14 cellular contexts compared by ENCODE assay signal in genomic region chrX:72554448-72555140, GRCh38. TPM values are rescaled to one million over a fixed set of nuclear protein-coding genes. Genes with fewer than 3 reads are reported as not detected.
DNase-seq lines count a peak whose midpoint lies in the region; ATAC-seq, FAIRE-seq and TF ChIP-seq lines count a peak whose summit lies in the region.
"Had no signal": no experiment of that assay in that cellular context is flagged by ENCODE, and none has a peak within 500 bp of the region (broad histone marks: within the 10 kb centered on the region; RNA-seq: fewer than 3 reads in every experiment).

No MANE protein-coding gene starts in this region.

- peaks cover 5% of the 10 kb centered on the region for H3K36me3 Mint-ChIP-seq in astrocyte (ENCODE audit: low read depth, unreplicated experiment)
- peaks cover 15% of the 10 kb centered on the region for H3K36me3 Mint-ChIP-seq in mesothelial cell of epicardium
- H3K36me3 Mint-ChIP-seq in T-cell, result peaks cover 27% of the 10 kb centered on the region

- no peaks in the 10 kb centered on the region for H3K36me3 ChIP-seq in MM.1S (replicated peaks; ENCODE audit: insufficient read depth, low read length)
- H3K36me3 ChIP-seq in astrocyte (ENCODE audit: insufficient read depth, low read length), result no peaks in the 10 kb centered on the region
- H3K36me3 ChIP-seq: heart right ventricle, SJSA1, vagina had no signal

- H3K9me3 Mint-ChIP-seq in astrocyte (ENCODE audit: unreplicated experiment) (no peaks in the 10 kb centered on the region), mesothelial cell of epicardium (peaks cover 42% of the 10 kb centered on the region), T-cell (no peaks in the 10 kb centered on the region)

- CTCF ChIA-PET in T-cell (lab: Charles Lee), result no interaction called here

- no peaks in the 10 kb centered on the region for H3K4me1 Mint-ChIP-seq in astrocyte (ENCODE audit: low read depth, unreplicated experiment)
- H3K4me1 Mint-ChIP-seq in mesothelial cell of epicardium, result peaks cover 6% of the 10 kb centered on the region
- peaks cover 7 to 20% (median 13%) of the 10 kb centered on the region in 3 donors for H3K4me1 Mint-ChIP-seq in T-cell
- H3K4me1 Mint-ChIP-seq: nephron had no signal

- POLR2A ChIA-PET in T-cell (lab: Charles Lee), result no interaction called here

- H3K4me2 ChIP-seq in MM.1S (ENCODE audit: low read depth, low read length), result no peak overlapping the region
- no peak overlapping the region for H3K4me2 ChIP-seq in astrocyte (ENCODE audit: low read length)

- H3K27me3 Mint-ChIP-seq in astrocyte (ENCODE audit: low read depth, unreplicated experiment) (no peaks in the 10 kb centered on the region), mesothelial cell of epicardium (ENCODE audit: low read depth) (no peaks in the 10 kb centered on the region), T-cell (peaks cover 0 to 16% of the 10 kb centered on the region in 2 donors)

- FAIRE-seq in astrocyte (lab: Jason Lieb, UNC), result no peak

- H2AFZ ChIP-seq in MM.1S (ENCODE audit: low read length), result no peak overlapping the region
- H2AFZ ChIP-seq in astrocyte (ENCODE audit: low read depth, low read length), result no peak overlapping the region

- H3K4me3 ChIP-seq in GM12865 (ENCODE audit: low read depth, low read length), result no peak overlapping the region
- no peak overlapping the region for H3K4me3 ChIP-seq in MM.1S (ENCODE audit: low read length)
- no peak overlapping the region for H3K4me3 ChIP-seq in astrocyte (ENCODE audit: insufficient read depth, low read depth, low read length)
- H3K4me3 ChIP-seq: heart right ventricle, SJSA1, vagina had no signal

- no peaks in the 10 kb centered on the region for H3K27me3 ChIP-seq in MM.1S (replicated peaks; ENCODE audit: insufficient read depth, low read length)
- no peaks in the 10 kb centered on the region for H3K27me3 ChIP-seq in astrocyte (ENCODE audit: insufficient read depth, low read length)
- H3K27me3 ChIP-seq: SJSA1, vagina had no signal

- TF ChIP-seq CTCF in GM12865 (IDR thresholded peaks at IDR 0.05; ENCODE audit: insufficient read depth, low read depth, low read length, missing control alignments), result no peak
- peak; percentile 20; the same call in 1 of the 2 replicates for TF ChIP-seq CTCF in MM.1S (IDR thresholded peaks at IDR 0.05; ENCODE audit: low read length)
- TF ChIP-seq CTCF in astrocyte (IDR thresholded peaks at IDR 0.05; ENCODE audit: insufficient read depth, low read depth, low read length), result no peak
- TF ChIP-seq CTCF in mesothelial cell of epicardium (IDR thresholded peaks at IDR 0.05; ENCODE audit: unreplicated experiment), result no peak

- peak overlapping the region; percentile 20 for H3K27ac Mint-ChIP-seq in astrocyte (ENCODE audit: unreplicated experiment)
- H3K27ac Mint-ChIP-seq in mesothelial cell of epicardium, result peak overlapping the region; percentile 47
- H3K27ac Mint-ChIP-seq in T-cell, result no peak overlapping the region

- DNase-seq in GM12865 (ENCODE audit: low read depth), result peak; percentile 7
- no peak for DNase-seq in MM.1S
- DNase-seq in astrocyte (ENCODE audit: low read depth), result no peak
- DNase-seq in mesothelial cell of epicardium (ENCODE audit: low spot score in 2 of 2, unreplicated experiment in 2 of 2), result peak in 1 of 2 experiments; percentile 41
- DNase-seq in T-cell, result no peak
- DNase-seq: caudate nucleus, NCI-H1092 had no signal

- H3K27ac ChIP-seq in MM.1S (ENCODE audit: low read length) (no peak overlapping the region), astrocyte (ENCODE audit: low read depth, low read length) (no peak overlapping the region)
- H3K27ac ChIP-seq: heart right ventricle, SJSA1, vagina had no signal

- H3K9me3 ChIP-seq in MM.1S (replicated peaks; ENCODE audit: insufficient read depth, low read length), result no peaks in the 10 kb centered on the region
- H3K9me3 ChIP-seq in astrocyte (ENCODE audit: insufficient read depth, low read depth, low read length), result no peaks in the 10 kb centered on the region
- H3K9me3 ChIP-seq: heart right ventricle, SJSA1, vagina had no signal

- H4K20me1 ChIP-seq in MM.1S (ENCODE audit: insufficient read depth, low read length) (no peaks in the 10 kb centered on the region), astrocyte (ENCODE audit: insufficient read depth, low read length) (peaks cover 11% of the 10 kb centered on the region)

- no peaks in the 10 kb centered on the region for H3K9me2 ChIP-seq in MM.1S (replicated peaks; ENCODE audit: insufficient read depth, low read length)

- H3F3A ChIP-seq in MM.1S (ENCODE audit: insufficient read depth, low read length), result no peaks in the 10 kb centered on the region

- H3K4me3 Mint-ChIP-seq in astrocyte (ENCODE audit: unreplicated experiment), result peak overlapping the region; percentile 0
- H3K4me3 Mint-ChIP-seq in mesothelial cell of epicardium, result peak overlapping the region; percentile 58
- no peak overlapping the region for H3K4me3 Mint-ChIP-seq in T-cell
- H3K4me3 Mint-ChIP-seq: nephron had no signal

- H3K79me2 ChIP-seq in MM.1S (ENCODE audit: low read length), result peaks cover 10% of the 10 kb centered on the region
- peaks cover 7% of the 10 kb centered on the region for H3K79me2 ChIP-seq in astrocyte (ENCODE audit: insufficient read depth, low read length)

- H3K4me1 ChIP-seq in MM.1S (ENCODE audit: low read length) (no peaks in the 10 kb centered on the region), astrocyte (ENCODE audit: insufficient read depth, low read length) (no peaks in the 10 kb centered on the region)
- H3K4me1 ChIP-seq: SJSA1, vagina had no signal

- H3K9ac ChIP-seq in MM.1S (ENCODE audit: low read length), result no peak overlapping the region
- no peak overlapping the region for H3K9ac ChIP-seq in astrocyte (ENCODE audit: low read length)

- no peak for ATAC-seq in HG02973 (IDR thresholded peaks at IDR 0.05; ENCODE audit: unreplicated experiment)
- ATAC-seq in GM18502 (IDR thresholded peaks at IDR 0.05; ENCODE audit: poor library complexity, unreplicated experiment), result no peak
- no peak for ATAC-seq in T-cell (replicated peaks in 1 of 4)
- ATAC-seq in GM21529 (IDR thresholded peaks at IDR 0.05; ENCODE audit: unreplicated experiment), result no peak

RNA-seq across cellular contexts. Expression of gene HDAC8, which starts 18.0 kb away (rescaled TPM):
- total RNA-seq in astrocyte (23.6 and 24.3 TPM in 2 replicates), mesothelial cell of epicardium (41.1 to 50.0 TPM (median 45.2 TPM) in 3 replicates), T-cell (10 to 100 TPM; 15.7 to 19.1 (median 16.9) TPM)

Comparison
In these comparisons a context has a peak if more than half of its experiments do, and no peak if none do; other contexts are left out.
1. H3K27ac Mint-ChIP-seq: peak in astrocyte (single experiment) and mesothelial cell of epicardium (single experiment); none in T-cell (0 of 2).
2. H3K4me3 Mint-ChIP-seq: peak in astrocyte (single experiment) and mesothelial cell of epicardium (single experiment); none in T-cell (0 of 3).